22 cellular contexts compared by ENCODE assay signal in the genomic region with DNA sequence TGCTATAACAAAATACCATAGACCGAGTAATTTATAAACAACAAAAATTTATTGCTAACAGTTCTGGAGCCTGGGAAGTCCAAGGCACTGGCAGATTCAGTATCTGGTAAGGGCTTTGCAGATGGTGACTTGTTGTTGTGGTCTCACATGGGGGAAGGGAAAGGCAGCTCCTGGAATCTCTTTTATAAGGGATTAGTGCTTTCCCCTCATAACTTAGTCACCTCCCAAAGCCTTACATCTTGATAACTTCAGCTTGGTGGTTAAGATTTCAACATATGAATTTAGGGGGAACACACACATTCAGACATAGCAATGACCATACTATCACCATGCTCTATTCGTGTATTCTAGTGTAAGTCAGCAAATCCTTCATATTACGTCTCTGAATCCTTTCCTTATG.
"Had no signal": no experiment of that assay in that cellular context is flagged by ENCODE, and none has a peak within 500 bp of the region (broad histone marks: within the 10 kb centered on the region; RNA-seq: fewer than 3 reads in every experiment).

No MANE protein-coding gene starts in this region.

- ATAC-seq: gastroesophageal sphincter; left lung; lower lobe of right lung; natural killer cell treated with Interleukin-12 subunit alpha and Interleukin-12 subunit beta and Interleukin-15 and Interleukin-18, amount 100 ng/mL, for 72 hours had no signal

- H3K9me3 ChIP-seq: gastroesophageal sphincter, lower lobe of right lung, ovary, right atrium auricular region, sigmoid colon, thoracic aorta, transverse colon had no signal

- DNase-seq: cortex of kidney; dorsolateral prefrontal cortex; effector CD8-positive, alpha-beta T cell; foreskin fibroblast; glutamatergic neuron; left lung; lower lobe of right lung; midbrain; nucleus accumbens; ovary; sigmoid colon; small intestine; stimulated activated CD4-positive, alpha-beta T cell treated with anti-CD3 and anti-CD28 coated beads, Interleukin-12 subunit alpha, Interleukin-12 subunit beta, amount 100 ng/mL, for 4 hours; stimulated activated naive CD4-positive, alpha-beta T cell; stomach; substantia nigra; transverse colon had no signal

- H3K36me3 ChIP-seq: gastroesophageal sphincter, left lung, lower lobe of right lung, neural progenitor cell, ovary, right atrium auricular region, sigmoid colon, stomach, thoracic aorta, transverse colon had no signal

- H3K27ac ChIP-seq: dorsolateral prefrontal cortex, gastroesophageal sphincter, left lung, lower lobe of right lung, neural progenitor cell, ovary, right atrium auricular region, sigmoid colon, stomach, thoracic aorta, transverse colon had no signal

- H3K4me3 ChIP-seq: dorsolateral prefrontal cortex, gastroesophageal sphincter, left lung, lower lobe of right lung, neural progenitor cell, ovary, right atrium auricular region, sigmoid colon, stomach, thoracic aorta, transverse colon had no signal

- H3K27me3 ChIP-seq: dorsolateral prefrontal cortex, gastroesophageal sphincter, left lung, neural progenitor cell, ovary, right atrium auricular region, sigmoid colon, stomach, transverse colon had no signal
